9 cellular contexts compared by ENCODE assay signal in genomic region chr19:41750248-41751134, GRCh38. TPM values are rescaled to one million over a fixed set of nuclear protein-coding genes. Genes with fewer than 3 reads are reported as not detected.
DNase-seq lines count a peak whose midpoint lies in the region; ATAC-seq and TF ChIP-seq lines count a peak whose summit lies in the region.
"Not testable (repeated sequence)": the region's sequence is repeated elsewhere in the genome, so short reads cannot be mapped to it uniquely, and the experiment has no call there.
"Had no signal": no experiment of that assay in that cellular context is flagged by ENCODE, and none has a peak within 500 bp of the region (broad histone marks: within the 10 kb centered on the region; RNA-seq: fewer than 3 reads in every experiment).

No MANE protein-coding gene starts in this region.

- peak overlapping the region; percentile 22 for H3K9ac ChIP-seq in SK-N-MC (ENCODE audit: insufficient read length)
- H3K9ac ChIP-seq in rectal smooth muscle tissue (ENCODE audit: low read length) = not testable (repeated sequence)

- ATAC-seq in esophagus mucosa (peak; percentile 67), lung (ENCODE audit: insufficient read depth, low FRiP score) (peak; percentile 29)

- not testable (repeated sequence) for H3K36me3 ChIP-seq in SK-N-MC (ENCODE audit: insufficient read depth, low read length); lung (ENCODE audit: control insufficient read depth in 2 of 2, insufficient read depth in 2 of 2, low read length in 2 of 2); rectal smooth muscle tissue (ENCODE audit: control insufficient read depth, insufficient read depth, low read length)

- not testable (repeated sequence) for H3K4me3 ChIP-seq in SK-N-MC; lung; rectal smooth muscle tissue (ENCODE audit: low read length)

- DNase-seq in DMS79 (lab: John Stamatoyannopoulos, UW) (peak; percentile 87), NCI-H2029 (lab: John Stamatoyannopoulos, UW) (peak; percentile 82), NCI-H510A treated with DMSO at 0.1 percent for 48 hours (lab: John Stamatoyannopoulos, UW) (peak; percentile 52), lung (ENCODE audit: low spot score) (peak; percentile 73)
- not testable (repeated sequence) for DNase-seq in SK-N-MC (ENCODE audit: low read depth, low spot score)

- H3K4me1 ChIP-seq in lung (ENCODE audit: control insufficient read depth in 2 of 2, insufficient read depth in 2 of 2, low read length in 2 of 2); rectal smooth muscle tissue (ENCODE audit: control insufficient read depth, insufficient read depth, low read length): not testable (repeated sequence)

- WGBS in lung, 2 donors = 51 to 74% methylated on average over 7 to 9 of the region's 10 CpGs

- TF ChIP-seq CTCF in lung (IDR thresholded peaks at IDR 0.05; ENCODE audit: control extremely low read depth, extremely low read depth) = not testable (repeated sequence)

- not testable (repeated sequence) for H3K9me3 ChIP-seq in SK-N-MC (ENCODE audit: low read depth, low read length); lung (ENCODE audit: control insufficient read depth in 2 of 2, insufficient read depth in 1 of 2, low read length in 1 of 2)

- H3K27ac ChIP-seq in SK-N-MC = peak overlapping the region; percentile 82
- H3K27ac ChIP-seq in lung (ENCODE audit: low read depth in 1 of 2, low read length in 1 of 2) = peak overlapping the region in 1 of 2 donors; percentile 82
- H3K27ac ChIP-seq in rectal smooth muscle tissue (ENCODE audit: low read depth, low read length) = peak overlapping the region; percentile 30

- H3K27me3 ChIP-seq in lung (ENCODE audit: control insufficient read depth, insufficient read depth); rectal smooth muscle tissue (ENCODE audit: control insufficient read depth, insufficient read depth, low read length): not testable (repeated sequence)

RNA-seq across cellular contexts. Expression of gene CEACAM6, which starts 4.8 kb away (rescaled TPM):
- total RNA-seq in esophagus mucosa (268 TPM), lung (100 to 1,000 TPM in 1 of 2 donors, 1 to 10 TPM in 1; 5.2 to 280 TPM)
- 100 to 1,000 TPM; 101 to 185 TPM for polyA plus RNA-seq in lung
- polyA plus RNA-seq: IgD-negative memory B cell had no signal

RNA-seq across cellular contexts. Expression of gene CEACAM5, which starts 42.1 kb away (rescaled TPM):
- total RNA-seq in esophagus mucosa = 369 TPM
- 10 to 100 TPM in 1 of 2 donors, under 1 TPM in 1; 0.11 to 37.9 TPM for total RNA-seq in lung
- 1 to 10 TPM; 5.6 to 6.7 TPM for polyA plus RNA-seq in lung
- polyA plus RNA-seq: CD14-positive monocyte, IgD-negative memory B cell had no signal

RNA-seq across cellular contexts. Expression of gene CEACAM3, which starts 45.9 kb away (rescaled TPM):
- total RNA-seq in esophagus mucosa (not detected), lung (1 to 10 TPM; 3.1 to 4.3 TPM)
- 10 to 100 TPM in 1 of 2 donors, 1 to 10 TPM in 1; 1.2 to 21.9 TPM for polyA plus RNA-seq in lung
- polyA plus RNA-seq: IgD-negative memory B cell had no signal
